In genomic region chr9:122354536-122355199, GRCh38 we compare ENCODE assay signal across 1 cellular context.
TF ChIP-seq lines count a peak whose summit lies in the region.

No MANE protein-coding gene starts in this region.

TF ChIP-seq in HepG2, 621 proteins besides CTCF, POLR2A, EP300 and RAD21 (continued from another document):
- TF ChIP-seq SNAI1 (CRISPR knock-in tag; IDR thresholded peaks at IDR 0.05; ENCODE audit: borderline replicate concordance): no peak
- TF ChIP-seq SP5 (CRISPR knock-in tag; IDR thresholded peaks at IDR 0.05; ENCODE audit: borderline replicate concordance, low read depth): no peak
